In the genomic region with DNA sequence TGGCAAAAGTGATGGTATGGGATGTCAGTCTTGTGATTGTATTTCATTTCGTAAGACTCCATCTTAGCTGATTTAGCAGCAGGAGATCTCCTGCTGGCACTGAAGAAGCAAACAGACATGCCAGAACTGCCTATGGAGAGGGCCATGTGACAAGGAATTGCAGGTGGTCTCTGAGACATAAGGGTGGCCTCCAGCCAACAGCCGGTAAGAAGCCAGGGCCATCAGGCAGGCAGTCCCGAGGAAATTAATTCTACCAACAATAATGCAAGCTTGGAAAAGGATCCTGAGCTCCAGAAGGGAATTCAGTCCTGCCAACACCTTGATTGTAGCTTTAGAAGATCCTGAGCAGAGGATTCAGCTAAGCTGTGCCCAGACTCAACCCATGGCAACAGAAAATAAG, we compare ENCODE assay signal across 16 cellular contexts.
A peak's percentile ranks its signal among the peaks of the same experiment; 100 is the strongest.
DNase-seq lines count a peak whose midpoint lies in the region; ATAC-seq, FAIRE-seq and TF ChIP-seq lines count a peak whose summit lies in the region.
"Had no signal": no experiment of that assay in that cellular context is flagged by ENCODE, and none has a peak within 500 bp of the region (broad histone marks: within the 10 kb centered on the region; RNA-seq: fewer than 3 reads in every experiment).

No MANE protein-coding gene starts in this region.

- no peaks in the 10 kb centered on the region for H3K79me1 ChIP-seq in mesenchymal stem cell (replicated peaks; ENCODE audit: low read length, poor library complexity, severe bottlenecking)

- H3K4me2 ChIP-seq in Loucy (ENCODE audit: low read depth, low read length, poor library complexity, severe bottlenecking) (no peak overlapping the region), K562 (ENCODE audit: insufficient read depth, low read length) (no peak overlapping the region), mesenchymal stem cell (ENCODE audit: low read length, poor library complexity, severe bottlenecking) (no peak overlapping the region)
- H3K4me2 ChIP-seq: BLaER1 treated with 17β-estradiol and CSF1 and Interleukin-3, amounts not matched to agents 10 nM and 100 nM had no signal

- CTCF ChIA-PET in K562 (lab: Yijun Ruan, JAX; ENCODE audit: low intra/inter-chr PET ratio) = no interaction called here

- H3K9ac ChIP-seq in Loucy (ENCODE audit: low read depth, low read length, poor library complexity, severe bottlenecking) (no peak overlapping the region), K562 (ENCODE audit: insufficient read depth in 1 of 2, low read depth in 2 of 2, low read length in 2 of 2) (no peak overlapping the region), mesenchymal stem cell (ENCODE audit: low read length) (no peak overlapping the region)
- H3K9ac ChIP-seq: BLaER1 treated with 17β-estradiol and CSF1 and Interleukin-3, amounts not matched to agents 10 nM and 100 nM had no signal

- intact Hi-C loops in K562 (cut with micrococcal nuclease) = no loop called here

- H3K14ac ChIP-seq in mesenchymal stem cell (ENCODE audit: low read length in 2 of 2) = no peak overlapping the region

- H4K20me1 ChIP-seq in Loucy (ENCODE audit: insufficient read depth, low read length, poor library complexity, severe bottlenecking) (no peaks in the 10 kb centered on the region), K562 (replicated peaks; ENCODE audit: control insufficient read depth, insufficient read depth, low read length) (no peaks in the 10 kb centered on the region)
- H4K20me1 ChIP-seq: BLaER1 treated with 17β-estradiol and CSF1 and Interleukin-3, amounts not matched to agents 10 nM and 100 nM had no signal

- peaks cover 15% of the 10 kb centered on the region for H3K27me3 Mint-ChIP-seq in activated T-cell treated with anti-CD3 and anti-CD28 coated beads, Interleukin-2, amount 50 U/mL, for 72 hours (ENCODE audit: low read depth)

- no peak overlapping the region for H2BK5ac ChIP-seq in mesenchymal stem cell (ENCODE audit: low read depth, low read length, poor library complexity, severe bottlenecking)

- 9% methylated on average over 3 of the region's 3 CpGs for WGBS in K562 (ENCODE audit: insufficient coverage, low coverage, missing lambda C conversion rate)
- WGBS in mesenchymal stem cell = 95% methylated on average over 3 of the region's 3 CpGs

- H3K27me3 ChIP-seq in Loucy (ENCODE audit: insufficient read depth, low read length, poor library complexity, severe bottlenecking) = no peaks in the 10 kb centered on the region
- no peaks in the 10 kb centered on the region for H3K27me3 ChIP-seq in K562 (ENCODE audit: control insufficient read depth in 2 of 2, insufficient read depth in 2 of 2, low read length in 2 of 2)
- no peaks in the 10 kb centered on the region for H3K27me3 ChIP-seq in mesenchymal stem cell (ENCODE audit: control insufficient read depth in 1 of 2, insufficient read depth in 1 of 2, low read length in 2 of 2)
- H3K27me3 ChIP-seq: BLaER1 treated with 17β-estradiol and CSF1 and Interleukin-3, amounts not matched to agents 10 nM and 100 nM; Peyer's patch had no signal

- H3K9me3 Mint-ChIP-seq in activated T-cell treated with anti-CD3 and anti-CD28 coated beads, Interleukin-2, amount 50 U/mL, for 72 hours = no peaks in the 10 kb centered on the region
- H3K9me3 Mint-ChIP-seq: CD8-positive, alpha-beta memory T cell had no signal

- H3K9me1 ChIP-seq in K562 (ENCODE audit: control insufficient read depth, insufficient read depth, low read length) = no peaks in the 10 kb centered on the region

- H2BK12ac ChIP-seq in mesenchymal stem cell (ENCODE audit: low read length in 2 of 2) = peak overlapping the region in 1 of 2 experiments; percentile 37

- no peak overlapping the region for H4K91ac ChIP-seq in mesenchymal stem cell (ENCODE audit: low read length)

- H3K4me3 Mint-ChIP-seq in activated T-cell treated with anti-CD3 and anti-CD28 coated beads, Interleukin-2, amount 50 U/mL, for 72 hours = no peak overlapping the region
- H3K4me3 Mint-ChIP-seq: CD8-positive, alpha-beta memory T cell had no signal

- no peak for FAIRE-seq in K562 (lab: Jason Lieb, UNC)
- no peak for FAIRE-seq in H54 (lab: Jason Lieb, UNC)

- no peak overlapping the region for H2BK120ac ChIP-seq in mesenchymal stem cell (ENCODE audit: low read depth, low read length)

- H3K9me3 ChIP-seq in Loucy (ENCODE audit: insufficient read depth, low read depth, low read length) = no peaks in the 10 kb centered on the region
- H3K9me3 ChIP-seq in K562 (replicated peaks; ENCODE audit: control insufficient read depth, insufficient read depth, low read depth, low read length) = no peaks in the 10 kb centered on the region
- H3K9me3 ChIP-seq in mesenchymal stem cell (ENCODE audit: control insufficient read depth, low read length) = no peaks in the 10 kb centered on the region
- H3K9me3 ChIP-seq: BLaER1 treated with 17β-estradiol and CSF1 and Interleukin-3, amounts not matched to agents 10 nM and 100 nM; Peyer's patch had no signal

- H3K4ac ChIP-seq in mesenchymal stem cell (ENCODE audit: low read depth in 1 of 2, low read length in 2 of 2) = no peak overlapping the region

- no peak for TF ChIP-seq POLR2A in K562 (conservative IDR thresholded peaks at IDR 0.05)
- no peak for TF ChIP-seq POLR2A in H54 (IDR thresholded peaks at IDR 0.05; ENCODE audit: low read depth, low read length)

- TF ChIP-seq RAD21 in K562 (CRISPR knock-in tag; conservative IDR thresholded peaks at IDR 0.05 in 1 of 2, IDR thresholded peaks at IDR 0.05 in 1 of 2) = no peak

- TF ChIP-seq CTCF in Loucy (conservative IDR thresholded peaks at IDR 0.05; ENCODE audit: low read length) = no peak
- TF ChIP-seq CTCF in K562 (IDR thresholded peaks at IDR 0.05 in 2 of 3, conservative IDR thresholded peaks at IDR 0.05 in 1 of 3; ENCODE audit: insufficient read depth in 2 of 3, low read depth in 1 of 3, low read length in 3 of 3) = no peak

- H3K4me1 Mint-ChIP-seq in activated T-cell treated with anti-CD3 and anti-CD28 coated beads, Interleukin-2, amount 50 U/mL, for 72 hours (ENCODE audit: low read depth) = no peaks in the 10 kb centered on the region
- H3K4me1 Mint-ChIP-seq: CD8-positive, alpha-beta memory T cell had no signal

- peak; percentile 38 for DNase-seq in DMS 273 treated with DMSO at 0.1 percent for 48 hours (lab: John Stamatoyannopoulos, UW)
- DNase-seq in K562 (ENCODE audit: extremely low read depth in 1 of 4, low spot score in 3 of 4) = no peak
- no peak for DNase-seq in mesenchymal stem cell
- no peak for DNase-seq in activated T-cell treated with anti-CD3 and anti-CD28 coated beads, Interleukin-2, amount 50 U/mL, for 72 hours
- DNase-seq in superior temporal gyrus (ENCODE audit: extremely low spot score) = no peak
- no peak for DNase-seq in H54 (ENCODE audit: insufficient read length, low spot score)
- DNase-seq: CD8-positive, alpha-beta memory T cell; DMS79; Karpas-422; MM.1S; NCI-H1092; NCI-H1694; NCI-H2081 treated with DMSO at 0.1 percent for 48 hours; Peyer's patch had no signal

- BruUV-seq in K562 (replicated peaks; lab: Mats Ljungman, UMichigan) = no TSS peak

- no peaks in the 10 kb centered on the region for H3K36me3 ChIP-seq in Loucy (ENCODE audit: insufficient read depth, low read length)
- H3K36me3 ChIP-seq in K562 (ENCODE audit: control insufficient read depth, insufficient read depth, low read length) = no peaks in the 10 kb centered on the region
- H3K36me3 ChIP-seq in mesenchymal stem cell (ENCODE audit: control insufficient read depth in 1 of 2, insufficient read depth in 2 of 2, low read depth in 1 of 2, low read length in 2 of 2) = no peaks in the 10 kb centered on the region
- H3K36me3 ChIP-seq: BLaER1 treated with 17β-estradiol and CSF1 and Interleukin-3, amounts not matched to agents 10 nM and 100 nM; Peyer's patch had no signal

- no peak overlapping the region for H3K27ac ChIP-seq in K562 (ENCODE audit: extremely low read depth, low read depth, low read length)
- H3K27ac ChIP-seq in mesenchymal stem cell (ENCODE audit: low read length, poor library complexity, severe bottlenecking) = no peak overlapping the region
- H3K27ac ChIP-seq: BLaER1 treated with 17β-estradiol and CSF1 and Interleukin-3, amounts not matched to agents 10 nM and 100 nM; Peyer's patch had no signal

- TF ChIP-seq EP300 in K562 (IDR thresholded peaks at IDR 0.05; ENCODE audit: low read length) = no peak

- H2BK15ac ChIP-seq in mesenchymal stem cell (ENCODE audit: low read depth, poor library complexity, severe bottlenecking) = no peak overlapping the region

- in situ Hi-C loops in K562 (cut with MboI) = no loop called here

- H3K4me1 ChIP-seq in Loucy (ENCODE audit: insufficient read depth, low read length, poor library complexity, severe bottlenecking) (no peaks in the 10 kb centered on the region), K562 (replicated peaks in 1 of 2; ENCODE audit: control insufficient read depth in 2 of 2, insufficient read depth in 2 of 2, low read length in 2 of 2) (no peaks in the 10 kb centered on the region), mesenchymal stem cell (ENCODE audit: control insufficient read depth, insufficient read depth, low read depth, low read length) (no peaks in the 10 kb centered on the region)
- H3K4me1 ChIP-seq: BLaER1 treated with 17β-estradiol and CSF1 and Interleukin-3, amounts not matched to agents 10 nM and 100 nM; Peyer's patch had no signal

- no peak overlapping the region for H3K23ac ChIP-seq in mesenchymal stem cell (ENCODE audit: low read length in 2 of 2)

- no peaks in the 10 kb centered on the region for H3K9me2 ChIP-seq in Loucy (replicated peaks; ENCODE audit: low read depth, low read length)

- H3K79me2 ChIP-seq in Loucy (ENCODE audit: insufficient read depth, low read length) (no peaks in the 10 kb centered on the region), K562 (ENCODE audit: control insufficient read depth, insufficient read depth, low read length) (no peaks in the 10 kb centered on the region)

- H3K18ac ChIP-seq in mesenchymal stem cell (ENCODE audit: low read depth in 1 of 2, low read length in 2 of 2) = peak overlapping the region in 1 of 2 experiments; percentile 21

- H2AFZ ChIP-seq in Loucy (ENCODE audit: low read length) = 0 out of 2 replicates have a peak overlapping the region, but pooled peaks have one; percentile 7
- peak overlapping the region; percentile 54 for H2AFZ ChIP-seq in K562 (ENCODE audit: low read depth, low read length)
- H2AFZ ChIP-seq in mesenchymal stem cell (ENCODE audit: low read depth, low read length) = peak overlapping the region; percentile 5

- H3K36me3 Mint-ChIP-seq in activated T-cell treated with anti-CD3 and anti-CD28 coated beads, Interleukin-2, amount 50 U/mL, for 72 hours (ENCODE audit: insufficient read depth in 2 of 2) = no peaks in the 10 kb centered on the region
- H3K36me3 Mint-ChIP-seq: CD8-positive, alpha-beta memory T cell had no signal

- H3K27ac Mint-ChIP-seq in activated T-cell treated with anti-CD3 and anti-CD28 coated beads, Interleukin-2, amount 50 U/mL, for 72 hours = no peak overlapping the region

- H2AK5ac ChIP-seq in mesenchymal stem cell (ENCODE audit: low read length, severe bottlenecking) = peak overlapping the region; percentile 46

- H3K4me3 ChIP-seq in Loucy (ENCODE audit: low read length, poor library complexity, severe bottlenecking) = no peak overlapping the region
- no peak overlapping the region for H3K4me3 ChIP-seq in K562
- H3K4me3 ChIP-seq in mesenchymal stem cell (ENCODE audit: insufficient read depth in 1 of 2, low read depth in 1 of 2, low read length in 2 of 2) = no peak overlapping the region
- H3K4me3 ChIP-seq: BLaER1 treated with 17β-estradiol and CSF1 and Interleukin-3, amounts not matched to agents 10 nM and 100 nM; Peyer's patch had no signal

- POLR2A ChIA-PET in K562 (lab: Yijun Ruan, JAX) = no interaction called here

- no peak overlapping the region for H4K8ac ChIP-seq in mesenchymal stem cell (ENCODE audit: low read length)

- no peak; the same call in 2 of the 3 replicates for ATAC-seq in K562
- ATAC-seq in activated T-cell treated with anti-CD3 and anti-CD28 coated beads, Interleukin-2, amount 50 U/mL, for 72 hours (replicated peaks in 1 of 2) = no peak

- H3F3A ChIP-seq in Loucy (ENCODE audit: low read depth) = no peaks in the 10 kb centered on the region
